In the genomic region with DNA sequence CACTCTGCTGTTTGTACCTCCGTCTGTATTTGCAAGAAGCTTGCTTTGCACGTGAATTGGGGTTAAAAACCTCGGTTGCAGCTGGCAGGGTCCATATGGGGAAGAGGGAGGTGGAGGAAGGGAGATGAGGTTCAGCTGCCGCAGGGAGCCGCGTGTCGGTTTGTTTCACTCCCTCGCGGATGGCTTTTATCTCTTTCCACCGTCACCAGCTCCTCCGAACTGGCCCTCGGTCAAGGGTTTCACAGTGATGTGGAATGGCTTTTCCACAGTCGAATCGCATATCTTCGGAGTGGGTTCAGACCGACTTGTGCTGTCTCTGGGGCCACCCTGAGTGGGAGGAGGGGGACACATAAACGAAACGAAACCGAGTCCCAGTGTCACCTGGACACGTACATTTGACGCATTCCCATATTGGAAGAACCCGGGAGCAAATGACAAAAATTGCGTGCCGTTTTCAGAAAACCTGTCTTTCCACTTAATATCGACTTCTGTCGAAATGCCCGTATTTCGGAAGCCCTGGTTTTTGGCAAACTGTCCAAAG, we compare ENCODE assay signal across 8 cellular contexts. TPM values are rescaled to one million over a fixed set of nuclear protein-coding genes. Genes with fewer than 3 reads are reported as not detected.
DNase-seq lines count a peak whose midpoint lies in the region; ATAC-seq and TF ChIP-seq lines count a peak whose summit lies in the region.

No MANE protein-coding gene starts in this region.

- DNase-seq in AG08396 (ENCODE audit: low spot score) (peak; percentile 27), adipocyte (ENCODE audit: low read depth) (peak; percentile 47), right atrium auricular region (ENCODE audit: low spot score) (no peak), psoas muscle (peak in 1 of 2 donors; percentile 11), OCI-M2 (lab: John Stamatoyannopoulos, UW; ENCODE audit: unreplicated experiment) (no peak)

- H3K36me3 ChIP-seq in OCI-LY3 (replicated peaks; ENCODE audit: low read depth, low read length): peaks cover 38% of the 10 kb centered on the region
- peaks cover 16% of the 10 kb centered on the region for H3K36me3 ChIP-seq in adipocyte (ENCODE audit: control insufficient read depth, insufficient read depth, low read length, severe bottlenecking)
- H3K36me3 ChIP-seq in right atrium auricular region: peaks cover 5% of the 10 kb centered on the region
- H3K36me3 ChIP-seq in psoas muscle (ENCODE audit: insufficient read depth in 1 of 2, low read depth in 1 of 2): peaks cover 0 to 29% of the 10 kb centered on the region in 2 donors

- H3K27ac ChIP-seq in OCI-LY3 (ENCODE audit: low read length) (peak overlapping the region; percentile 86), right atrium auricular region (peak overlapping the region; percentile 77 to 84), psoas muscle (peak overlapping the region; percentile 87)

- H3K79me2 ChIP-seq in OCI-LY3 (ENCODE audit: low read length): peaks cover 52% of the 10 kb centered on the region

- H3K4me3 ChIP-seq in OCI-LY3 (ENCODE audit: low read length): peak overlapping the region; percentile 95
- peak overlapping the region; percentile 92 for H3K4me3 ChIP-seq in adipocyte (ENCODE audit: low read length)
- H3K4me3 ChIP-seq in right atrium auricular region: peak overlapping the region; percentile 62 to 66
- peak overlapping the region; percentile 78 for H3K4me3 ChIP-seq in psoas muscle

- WGBS in psoas muscle, 3 donors: 1 to 31% (median 1%) methylated on average over 28 of the region's 28 CpGs

- H3K9me3 ChIP-seq in OCI-LY3 (ENCODE audit: insufficient read depth, low read length) (no peaks in the 10 kb centered on the region), adipocyte (ENCODE audit: control insufficient read depth, low read length) (no peaks in the 10 kb centered on the region), right atrium auricular region (no peaks in the 10 kb centered on the region), psoas muscle (no peaks in the 10 kb centered on the region)

- peak overlapping the region; percentile 92 for H3K9ac ChIP-seq in OCI-LY3 (ENCODE audit: low read length)
- peak overlapping the region; percentile 89 for H3K9ac ChIP-seq in adipocyte (ENCODE audit: low read length)

- no peak overlapping the region; the same call in 1 of the 2 replicates for H2AFZ ChIP-seq in OCI-LY3 (ENCODE audit: low read depth, low read length)

- intact Hi-C loops in psoas muscle (cut with DNase I): loop anchor here in 1 of 2 donors (5.0 to 10.0 kb wide), 2 partner anchors 56 to 203 kb away; no protein-coding TSS in a partner anchor

- H3K4me1 ChIP-seq in OCI-LY3 (ENCODE audit: low read length): peaks cover 9% of the 10 kb centered on the region
- no peaks in the 10 kb centered on the region for H3K4me1 ChIP-seq in adipocyte (ENCODE audit: control insufficient read depth, insufficient read depth, low read length)
- no peaks in the 10 kb centered on the region for H3K4me1 ChIP-seq in right atrium auricular region
- H3K4me1 ChIP-seq in psoas muscle: no peaks in the 10 kb centered on the region

- H3K27me3 ChIP-seq in OCI-LY3 (ENCODE audit: low read depth, low read length) (no peaks in the 10 kb centered on the region), adipocyte (replicated peaks; ENCODE audit: control insufficient read depth, insufficient read depth, low read length) (peaks cover 2% of the 10 kb centered on the region), right atrium auricular region (no peaks in the 10 kb centered on the region), psoas muscle (ENCODE audit: insufficient read depth in 3 of 3, low read length in 2 of 3) (no peaks in the 10 kb centered on the region)

- H3K4me2 ChIP-seq in OCI-LY3 (ENCODE audit: low read length): peak overlapping the region; percentile 85

- ATAC-seq in GM19395 (IDR thresholded peaks at IDR 0.05; ENCODE audit: unreplicated experiment) (peak; percentile 17), psoas muscle (peak in 1 of 4 donors; percentile 54), HG02588 (IDR thresholded peaks at IDR 0.05; ENCODE audit: unreplicated experiment) (no peak)

- peaks cover 17% of the 10 kb centered on the region for H4K20me1 ChIP-seq in OCI-LY3 (ENCODE audit: insufficient read depth, low read length)

- TF ChIP-seq CTCF in OCI-LY3 (IDR thresholded peaks at IDR 0.05; ENCODE audit: low read depth, low read length): no peak
- TF ChIP-seq CTCF in right atrium auricular region (IDR thresholded peaks at IDR 0.05): no peak
- no peak for TF ChIP-seq CTCF in psoas muscle (IDR thresholded peaks at IDR 0.05)

RNA-seq across cellular contexts. Expression of a gene that starts 0.9 kb away (rescaled TPM):
- 1 to 10 TPM; 6.0 to 6.3 TPM for total RNA-seq in right atrium auricular region
- total RNA-seq in psoas muscle: 1 to 10 TPM; 7.5 to 8.6 (median 7.7) TPM
- polyA plus RNA-seq in psoas muscle: 10 to 100 TPM in 1 of 3 donors, 1 to 10 TPM in 2; 2.6 to 11.8 (median 3.5) TPM

RNA-seq across cellular contexts. Expression of a gene that starts 59.7 kb away (rescaled TPM):
- total RNA-seq in right atrium auricular region: under 1 TPM; 0.70 to 0.79 TPM
- total RNA-seq in psoas muscle: 1 to 10 TPM in 1 of 4 donors, under 1 TPM in 3; 0.06 to 2.0 (median 0.30) TPM
- under 1 TPM; 0.13 to 0.38 (median 0.14) TPM for polyA plus RNA-seq in psoas muscle

Comparison
In these comparisons a context has a peak if more than half of its experiments do, and no peak if none do; other contexts are left out.
1. DNase-seq: peak in AG08396 (single experiment) and adipocyte (single experiment); none in right atrium auricular region (single experiment) and OCI-M2 (single experiment).
2. Peak in every context shown above with its lines, with median percentiles within 50 percentile points of each other: H3K27ac ChIP-seq and H3K4me3 ChIP-seq.